ENCODE assay signal across 25 cellular contexts in the genomic region with DNA sequence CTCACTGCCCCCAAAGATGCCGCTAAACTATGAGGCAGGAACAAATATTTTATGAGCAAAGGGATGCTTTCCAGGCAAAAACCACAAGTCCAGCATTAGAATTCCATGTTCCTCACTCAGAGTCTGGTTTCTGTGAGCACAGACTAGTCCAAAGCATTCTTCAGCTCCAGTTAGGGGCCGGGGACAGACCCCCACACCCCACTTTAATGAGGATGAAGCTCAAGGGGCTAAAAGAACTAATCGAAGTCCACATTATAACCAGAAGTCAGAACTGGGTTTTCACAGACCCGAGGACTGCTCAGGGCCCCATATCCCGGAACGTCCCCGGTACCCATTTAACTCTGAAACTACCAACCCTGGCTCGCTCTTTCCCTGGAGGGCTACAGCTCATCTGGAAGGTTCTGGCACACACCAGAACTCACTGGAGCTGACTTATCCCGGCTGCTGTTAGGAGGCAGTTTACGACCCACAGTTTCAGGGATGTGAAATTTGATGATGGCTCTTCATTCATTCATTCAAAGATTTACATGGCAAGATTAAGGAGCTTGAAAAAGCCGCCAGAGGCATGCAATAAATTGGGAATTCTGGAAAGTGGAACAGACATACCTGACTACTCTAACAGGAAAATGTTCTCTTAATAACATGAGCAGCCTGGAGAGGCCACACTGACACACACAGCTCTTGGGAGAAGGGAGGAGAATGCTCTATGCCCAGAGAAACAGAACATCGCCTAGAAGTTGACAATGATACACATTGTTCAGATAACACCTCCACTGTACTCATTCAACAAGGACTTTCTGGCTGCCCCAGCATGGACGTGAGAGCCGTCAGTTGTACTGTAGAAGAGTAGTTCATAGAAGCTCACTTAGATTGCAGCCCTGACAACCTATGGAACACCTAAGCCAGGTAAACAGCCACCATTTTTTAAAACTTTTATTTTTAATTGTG. TPM values are rescaled to one million over a fixed set of nuclear protein-coding genes. Genes with fewer than 3 reads are reported as not detected.
"Had no signal": no experiment of that assay in that cellular context is flagged by ENCODE, and none has a peak within 500 bp of the region (broad histone marks: within the 10 kb centered on the region; RNA-seq: fewer than 3 reads in every experiment).

No MANE protein-coding gene starts in this region.

- H3K4me3 Mint-ChIP-seq: activated B cell treated with CpG ODN at 0.5 μM for 24 hours; activated CD8-positive, alpha-beta T cell treated with anti-CD3 and anti-CD28 coated beads for 36 hours; activated naive CD8-positive, alpha-beta T cell treated with anti-CD3 and anti-CD28 coated beads, Interleukin-2, amount 10 ng/mL, durations not matched to agents 7 days and 5 days; activated T-helper 17 cell treated with anti-CD3 and anti-CD28 coated beads, Interleukin-2, amount 50 U/mL, for 72 hours; memory B cell; naive B cell had no signal

- H3K36me3 ChIP-seq: colonic mucosa, gastrocnemius medialis, neutrophil, pancreas, sigmoid colon had no signal

- ATAC-seq: activated CD8-positive, alpha-beta T cell treated with anti-CD3 and anti-CD28 coated beads for 36 hours; activated T-helper 17 cell treated with anti-CD3 and anti-CD28 coated beads, Interleukin-2, amount 50 U/mL, for 72 hours; body of pancreas; gastrocnemius medialis; mucosa of descending colon; pancreas had no signal

- H3K4me1 Mint-ChIP-seq: activated B cell treated with CpG ODN at 0.5 μM for 24 hours; activated naive CD8-positive, alpha-beta T cell treated with anti-CD3 and anti-CD28 coated beads, Interleukin-2, amount 10 ng/mL, durations not matched to agents 7 days and 5 days; activated T-helper 17 cell treated with anti-CD3 and anti-CD28 coated beads, Interleukin-2, amount 50 U/mL, for 72 hours; memory B cell; naive B cell had no signal

- H3K9me3 ChIP-seq: body of pancreas, colonic mucosa, gastrocnemius medialis, mucosa of descending colon, neutrophil, pancreas, sigmoid colon had no signal

- H3K4me3 ChIP-seq: body of pancreas, colonic mucosa, gastrocnemius medialis, mucosa of descending colon, pancreas, sigmoid colon had no signal

- H3K27me3 ChIP-seq: body of pancreas, colonic mucosa, pancreas had no signal

- H3K9me3 Mint-ChIP-seq: activated CD8-positive, alpha-beta T cell treated with anti-CD3 and anti-CD28 coated beads for 36 hours; activated naive CD8-positive, alpha-beta T cell treated with anti-CD3 and anti-CD28 coated beads, Interleukin-2, amount 10 ng/mL, durations not matched to agents 7 days and 5 days; activated T-helper 17 cell treated with anti-CD3 and anti-CD28 coated beads, Interleukin-2, amount 50 U/mL, for 72 hours had no signal

- H3K4me1 ChIP-seq: body of pancreas, colonic mucosa, gastrocnemius medialis, pancreas had no signal

- H3K36me3 Mint-ChIP-seq: activated naive CD8-positive, alpha-beta T cell treated with anti-CD3 and anti-CD28 coated beads, Interleukin-2, amount 10 ng/mL, durations not matched to agents 7 days and 5 days; naive B cell had no signal

- H3K27ac ChIP-seq: body of pancreas, colonic mucosa, gastrocnemius medialis, neutrophil, pancreas, sigmoid colon had no signal

- DNase-seq: activated B cell treated with CpG ODN at 0.5 μM for 24 hours; activated CD4-positive, alpha-beta T cell treated with anti-CD3 and anti-CD28 coated beads for 48 hours; activated CD8-positive, alpha-beta T cell treated with anti-CD3 and anti-CD28 coated beads for 36 hours; activated naive CD4-positive, alpha-beta T cell treated with Interleukin-2 at 50 U/mL for 16 hours; activated naive CD8-positive, alpha-beta T cell treated with anti-CD3 and anti-CD28 coated beads, Interleukin-2, amount 10 ng/mL, durations not matched to agents 7 days and 5 days; activated T-cell treated with anti-CD3 and anti-CD28 coated beads, Interleukin-2, amount 50 U/mL, for 1 hour; amygdala; body of pancreas; central memory CD4-positive, alpha-beta T cell; colonic mucosa; gastrocnemius medialis; head of caudate nucleus; mucosa of descending colon; naive B cell; pancreas; sigmoid colon; stimulated activated naive CD4-positive, alpha-beta T cell; T-helper 1 cell; T-helper 9 cell had no signal

- H3K27ac Mint-ChIP-seq: activated B cell treated with CpG ODN at 0.5 μM for 24 hours; activated CD8-positive, alpha-beta T cell treated with anti-CD3 and anti-CD28 coated beads for 36 hours; activated T-helper 17 cell treated with anti-CD3 and anti-CD28 coated beads, Interleukin-2, amount 50 U/mL, for 72 hours; memory B cell; naive B cell had no signal

- FAIRE-seq: endometrium, pancreas had no signal

RNA-seq across cellular contexts. Expression of a gene that starts 29.2 kb away (rescaled TPM):
- total RNA-seq: activated B cell treated with CpG ODN at 0.5 μM for 24 hours; activated CD8-positive, alpha-beta T cell treated with anti-CD3 and anti-CD28 coated beads for 36 hours; activated naive CD8-positive, alpha-beta T cell treated with anti-CD3 and anti-CD28 coated beads, Interleukin-2, amount 10 ng/mL, durations not matched to agents 7 days and 5 days; activated T-helper 17 cell treated with anti-CD3 and anti-CD28 coated beads, Interleukin-2, amount 50 U/mL, for 72 hours; liver; pulmonary artery endothelial cell had no signal
- polyA plus RNA-seq: liver had no signal
